In the genomic region with DNA sequence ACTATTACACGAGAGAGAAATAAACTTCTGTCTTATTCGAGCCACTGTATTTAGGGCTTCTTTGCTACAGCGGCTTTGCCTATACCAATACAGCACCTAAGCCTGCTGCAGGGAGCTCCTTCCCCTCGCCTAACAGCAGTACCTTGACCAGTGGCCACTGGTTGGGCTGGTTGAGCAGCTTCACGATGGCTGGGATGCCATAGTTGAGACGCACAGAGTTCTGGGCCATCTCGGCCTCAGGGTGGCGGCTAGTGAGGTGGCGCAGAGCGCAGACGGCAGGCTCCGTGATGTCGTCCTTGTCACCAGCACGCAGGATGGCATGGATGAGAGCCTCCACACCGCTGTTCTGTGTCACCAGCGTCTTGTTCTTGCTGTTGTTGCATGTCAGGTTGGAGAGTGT, we compare ENCODE assay signal across 24 cellular contexts. TPM values are rescaled to one million over a fixed set of nuclear protein-coding genes. Genes with fewer than 3 reads are reported as not detected.
"Had no signal": no experiment of that assay in that cellular context is flagged by ENCODE, and none has a peak within 500 bp of the region (broad histone marks: within the 10 kb centered on the region; RNA-seq: fewer than 3 reads in every experiment).

No MANE protein-coding gene starts in this region.

- H3K36me3 ChIP-seq: uterus had no signal

- H3K9me3 Mint-ChIP-seq: naive thymus-derived CD8-positive, alpha-beta T cell had no signal

- ATAC-seq: gastrocnemius medialis; left lobe of liver; naive thymus-derived CD8-positive, alpha-beta T cell had no signal

- H3K27ac ChIP-seq: coronary artery, esophagus muscularis mucosa, gastrocnemius medialis, heart right ventricle, right atrium auricular region, upper lobe of left lung, uterus had no signal

- DNase-seq: effector CD4-positive, alpha-beta T cell; gastrocnemius medialis; heart right ventricle; hypothalamus; islet precursor cell; mammary epithelial cell; naive thymus-derived CD8-positive, alpha-beta T cell; nucleus accumbens; small intestine; stimulated activated CD4-positive, alpha-beta T cell treated with anti-CD3 and anti-CD28 coated beads, Interleukin-12 subunit alpha, Interleukin-12 subunit beta, amount 100 ng/mL, for 4 hours; stimulated activated naive CD4-positive, alpha-beta T cell treated with Interleukin-2 at 50 U/mL for 16 hours; upper lobe of left lung; uterus had no signal

- H3K9me3 ChIP-seq: esophagus muscularis mucosa, gastrocnemius medialis, heart right ventricle, right atrium auricular region, upper lobe of left lung, uterus had no signal

- H3K27me3 ChIP-seq: esophagus muscularis mucosa, gastrocnemius medialis, heart right ventricle, right atrium auricular region, upper lobe of left lung, uterus had no signal

- H3K27me3 Mint-ChIP-seq: naive thymus-derived CD8-positive, alpha-beta T cell had no signal

- H3K4me3 ChIP-seq: coronary artery, esophagus muscularis mucosa, gastrocnemius medialis, heart right ventricle, right atrium auricular region, upper lobe of left lung, uterus had no signal

- H3K4me3 Mint-ChIP-seq: naive thymus-derived CD8-positive, alpha-beta T cell had no signal

- H3K4me1 ChIP-seq: esophagus muscularis mucosa, gastrocnemius medialis, heart right ventricle, right atrium auricular region, upper lobe of left lung, uterus had no signal

- FAIRE-seq: small intestine had no signal

RNA-seq across cellular contexts. Expression of a gene that starts 28.4 kb away (rescaled TPM):
- total RNA-seq: chondrocyte, left lobe of liver, mononuclear cell had no signal
- polyA plus RNA-seq: naive thymus-derived CD8-positive, alpha-beta T cell had no signal

RNA-seq across cellular contexts. Expression of a gene that starts 50.0 kb away (rescaled TPM):
- total RNA-seq: naive thymus-derived CD8-positive, alpha-beta T cell had no signal
- polyA plus RNA-seq: naive thymus-derived CD8-positive, alpha-beta T cell had no signal

RNA-seq across cellular contexts. Expression of a gene that starts 50.7 kb away (rescaled TPM):
- total RNA-seq: chondrocyte; dermis microvascular lymphatic vessel endothelial cell; esophagus muscularis mucosa; fibroblast of villous mesenchyme; gastrocnemius medialis; heart right ventricle; left lobe of liver; lower leg skin; mesenteric fat pad; mononuclear cell; naive thymus-derived CD8-positive, alpha-beta T cell; right atrium auricular region; upper lobe of left lung; uterus had no signal
- polyA plus RNA-seq: heart right ventricle; naive thymus-derived CD8-positive, alpha-beta T cell; neural cell had no signal
